In genomic region chr7:122219253-122219865, GRCh38 we compare ENCODE assay signal across 9 cellular contexts.
A peak's percentile ranks its signal among the peaks of the same experiment; 100 is the strongest.
DNase-seq lines count a peak whose midpoint lies in the region; ATAC-seq and TF ChIP-seq lines count a peak whose summit lies in the region.
"Had no signal": no experiment of that assay in that cellular context is flagged by ENCODE, and none has a peak within 500 bp of the region (broad histone marks: within the 10 kb centered on the region; RNA-seq: fewer than 3 reads in every experiment).

No MANE protein-coding gene starts in this region.

- in situ Hi-C loops in gastrocnemius medialis (cut with MboI; ENCODE audit: low sequenced_read_pairs in 4 of 4): loop anchor here in 3 of 4 donors (10.0 to 25.0 kb wide), 2 partner anchors 315 to 318 kb away; no protein-coding TSS in a partner anchor

- H3K27ac ChIP-seq in gastrocnemius medialis: no peak overlapping the region
- H3K27ac ChIP-seq: epithelial cell of prostate had no signal

- intact Hi-C loops in gastrocnemius medialis (cut with DNase I; ENCODE audit: low total_unique reads): loop anchor here (2.0 to 5.0 kb wide), 2 partner anchors 309 to 933 kb away; no protein-coding TSS in a partner anchor

- TF ChIP-seq CTCF in AG09309 (IDR thresholded peaks at IDR 0.05; ENCODE audit: control insufficient read depth, insufficient read depth, low read depth, low read length, missing control alignments) (peak; percentile 52), epithelial cell of esophagus (IDR thresholded peaks at IDR 0.05; ENCODE audit: insufficient read depth, low read depth, low read length, missing control alignments) (peak; percentile 59), gastrocnemius medialis (IDR thresholded peaks at IDR 0.05 in 4 of 5, conservative IDR thresholded peaks at IDR 0.05 in 1 of 5) (peak in 4 of 5 experiments; percentile 8 to 49 (median 36))

- H3K36me3 ChIP-seq in gastrocnemius medialis: no peaks in the 10 kb centered on the region

- no peaks in the 10 kb centered on the region for H3K27me3 ChIP-seq in gastrocnemius medialis

- H3K4me1 ChIP-seq in gastrocnemius medialis: no peaks in the 10 kb centered on the region

- ATAC-seq in GM18861 (IDR thresholded peaks at IDR 0.05; ENCODE audit: unreplicated experiment) (peak; percentile 46), gastrocnemius medialis (no peak)

- no peaks in the 10 kb centered on the region for H3K9me3 ChIP-seq in gastrocnemius medialis

- TF ChIP-seq POLR2A in gastrocnemius medialis (IDR thresholded peaks at IDR 0.05): no peak

- DNase-seq in AG09309 (ENCODE audit: low read depth): no peak
- DNase-seq in NCI-H526 (lab: John Stamatoyannopoulos, UW): peak; percentile 2 to 54
- peak; percentile 39 for DNase-seq in epithelial cell of esophagus (ENCODE audit: low read depth)
- DNase-seq in gastrocnemius medialis: no peak
- no peak for DNase-seq in activated naive CD4-positive, alpha-beta T cell treated with Interleukin-2 at 50 U/mL for 16 hours
- DNase-seq in NK-92 (lab: John Stamatoyannopoulos, UW; ENCODE audit: unreplicated experiment): no peak
- DNase-seq in NOMO-1 treated with dmso at 0.1 percent for 144 hours (lab: John Stamatoyannopoulos, UW; ENCODE audit: unreplicated experiment): no peak

- H3K4me3 ChIP-seq in AG09309 (ENCODE audit: control insufficient read depth, low read depth, low read length) (no peak overlapping the region), epithelial cell of esophagus (ENCODE audit: low read length) (no peak overlapping the region), gastrocnemius medialis (no peak overlapping the region)

Comparison
In these comparisons a context has a peak if more than half of its experiments do, and no peak if none do; other contexts are left out.
1. DNase-seq: peak in NCI-H526 (2 of 2) and epithelial cell of esophagus (single experiment); none in AG09309 (single experiment), gastrocnemius medialis (0 of 2), activated naive CD4-positive, alpha-beta T cell treated with Interleukin-2 at 50 U/mL for 16 hours (single experiment), NK-92 (single experiment) and NOMO-1 treated with dmso at 0.1 percent for 144 hours (single experiment).
2. Peak in every context shown above with its lines, with median percentiles within 50 percentile points of each other: CTCF ChIP-seq.